In the genomic region with DNA sequence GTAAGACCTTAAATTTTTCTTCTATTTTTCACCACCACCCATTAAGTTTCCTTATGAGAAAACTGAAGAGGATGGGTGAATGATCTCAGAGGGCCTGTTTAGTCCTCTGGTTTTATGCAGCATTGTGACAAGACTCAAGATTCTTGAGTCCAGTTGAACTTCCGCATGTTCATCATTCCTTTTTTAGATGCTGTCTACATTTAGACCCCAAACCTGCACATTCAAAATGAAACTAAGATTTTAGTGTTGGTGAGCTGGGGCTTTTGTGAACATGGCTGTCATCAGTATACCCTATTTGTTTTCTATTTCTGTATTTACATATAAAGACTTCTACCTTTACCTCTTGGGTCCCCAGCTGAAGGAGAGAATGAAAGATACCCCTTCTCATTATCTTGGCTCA, we compare ENCODE assay signal across 10 cellular contexts. TPM values are rescaled to one million over a fixed set of nuclear protein-coding genes. Genes with fewer than 3 reads are reported as not detected.
DNase-seq lines count a peak whose midpoint lies in the region; ATAC-seq and TF ChIP-seq lines count a peak whose summit lies in the region.
"Had no signal": no experiment of that assay in that cellular context is flagged by ENCODE, and none has a peak within 500 bp of the region (broad histone marks: within the 10 kb centered on the region; RNA-seq: fewer than 3 reads in every experiment).

No MANE protein-coding gene starts in this region.

- H3K36me3 ChIP-seq in hepatocyte (replicated peaks; ENCODE audit: insufficient read depth, low read depth) (no peaks in the 10 kb centered on the region), prostate gland (no peaks in the 10 kb centered on the region)

- peaks cover 22% of the 10 kb centered on the region for H3K79me2 ChIP-seq in hepatocyte

- no peak overlapping the region for H3K4me2 ChIP-seq in hepatocyte

- H3K9me2 ChIP-seq in hepatocyte (replicated peaks; ENCODE audit: insufficient read depth) = no peaks in the 10 kb centered on the region

- no peak for DNase-seq in hepatocyte (ENCODE audit: low spot score)
- no peak for DNase-seq in RPMI8226
- DNase-seq in prostate gland (ENCODE audit: low spot score) = no peak
- no peak for DNase-seq in caudate nucleus (lab: John Stamatoyannopoulos, UW)
- DNase-seq: NCI-H510A treated with DMSO at 0.1 percent for 48 hours had no signal

- TF ChIP-seq CTCF in hepatocyte (IDR thresholded peaks at IDR 0.05; ENCODE audit: poor library complexity) = no peak
- no peak for TF ChIP-seq CTCF in prostate gland (IDR thresholded peaks at IDR 0.05)

- 95% methylated on average over 1 of the region's 1 CpG for WGBS in hepatocyte (ENCODE audit: low lambda C conversion rate, missing lambda C conversion rate)
- WGBS in prostate gland = 95% methylated on average over 1 of the region's 1 CpG

- intact Hi-C loops in prostate gland (cut with DNase I) = no loop called here

- no peak overlapping the region for H2AFZ ChIP-seq in hepatocyte

- H3K9me3 ChIP-seq in hepatocyte (ENCODE audit: low read depth) (no peaks in the 10 kb centered on the region), prostate gland (no peaks in the 10 kb centered on the region)

- H3K4me1 ChIP-seq in hepatocyte (ENCODE audit: insufficient read depth) = peaks cover 8% of the 10 kb centered on the region
- H3K4me1 ChIP-seq in prostate gland (replicated peaks) = peaks cover 10% of the 10 kb centered on the region

- H4K20me1 ChIP-seq in hepatocyte (ENCODE audit: insufficient read depth, poor library complexity, severe bottlenecking) = no peaks in the 10 kb centered on the region

- ATAC-seq in GM18907 (IDR thresholded peaks at IDR 0.05; ENCODE audit: unreplicated experiment) = peak; percentile 74
- ATAC-seq in GM21528 (IDR thresholded peaks at IDR 0.05; ENCODE audit: low FRiP score, unreplicated experiment) = peak; percentile 77
- ATAC-seq in HG03175 (IDR thresholded peaks at IDR 0.05; ENCODE audit: unreplicated experiment) = peak; percentile 76
- ATAC-seq: HepG2, sciatic nerve had no signal

- TF ChIP-seq POLR2A in prostate gland (IDR thresholded peaks at IDR 0.05) = no peak

- H3K27me3 ChIP-seq in hepatocyte (no peaks in the 10 kb centered on the region), prostate gland (replicated peaks; ENCODE audit: insufficient read depth) (no peaks in the 10 kb centered on the region)

- H3K27ac ChIP-seq in hepatocyte = peak overlapping the region; percentile 3
- no peak overlapping the region for H3K27ac ChIP-seq in prostate gland
- no peak overlapping the region for H3K27ac ChIP-seq in caudate nucleus (ENCODE audit: low read depth, low read length)

- H3K4me3 ChIP-seq in hepatocyte (no peak overlapping the region), prostate gland (no peak overlapping the region)

RNA-seq across cellular contexts. Expression of a gene that starts 31.1 kb away (rescaled TPM):
- total RNA-seq in hepatocyte = 96.4 and 99.8 TPM in 2 replicates
- polyA plus RNA-seq in hepatocyte = 62.5 and 67.7 TPM in 2 replicates
- total RNA-seq in prostate gland = 10 to 100 TPM; 55.6 to 77.6 TPM

RNA-seq across cellular contexts. Expression of a gene that starts 38.8 kb away (rescaled TPM):
- total RNA-seq in hepatocyte = 1.0 and 1.7 TPM in 2 replicates
- 0.58 TPM in 1 of 2 replicates, not detected in the other for polyA plus RNA-seq in hepatocyte
- total RNA-seq in prostate gland = 1 to 10 TPM in 1 of 2 donors, not detected in 1; 1.1 TPM

RNA-seq across cellular contexts. Expression of a gene that starts 55.9 kb away (rescaled TPM):
- total RNA-seq in hepatocyte = not detected in 2 replicates
- not detected in 2 replicates for polyA plus RNA-seq in hepatocyte
- total RNA-seq in prostate gland = 10 to 100 TPM in 1 of 2 donors, under 1 TPM in 1; 0.46 to 10.5 TPM
- total RNA-seq: HepG2, sciatic nerve had no signal
- polyA plus RNA-seq: HepG2 had no signal
